Comparison of ENCODE assay signal across 8 cellular contexts in the genomic region with DNA sequence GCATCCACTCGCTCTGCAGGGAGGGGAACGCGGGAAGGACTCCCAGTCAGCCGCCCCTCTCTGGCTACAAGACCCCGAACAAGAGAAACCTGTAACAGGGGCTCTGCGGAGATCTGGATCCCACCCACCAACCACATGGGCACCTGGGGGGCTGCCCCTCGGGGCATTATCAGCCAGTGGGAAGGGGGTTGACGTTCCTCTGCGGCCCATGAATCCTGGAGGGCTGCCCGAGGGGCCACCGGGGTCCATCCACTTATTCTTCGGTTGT. TPM values are rescaled to one million over a fixed set of nuclear protein-coding genes. Genes with fewer than 3 reads are reported as not detected.
DNase-seq lines count a peak whose midpoint lies in the region; TF ChIP-seq lines count a peak whose summit lies in the region.

No MANE protein-coding gene starts in this region.

- H3K4me1 ChIP-seq in CD8-positive, alpha-beta memory T cell (ENCODE audit: insufficient read depth, low read length) = peaks cover 61% of the 10 kb centered on the region
- H3K4me1 ChIP-seq in PC-9 (replicated peaks; ENCODE audit: insufficient read depth) = peaks cover 21% of the 10 kb centered on the region
- peaks cover 0 to 14% of the 10 kb centered on the region in 2 donors for H3K4me1 ChIP-seq in esophagus (ENCODE audit: control insufficient read depth in 2 of 2, insufficient read depth in 2 of 2, low read length in 1 of 2)
- peaks cover 11% of the 10 kb centered on the region for H3K4me1 ChIP-seq in ovary (ENCODE audit: insufficient read depth)

- intact Hi-C loops in PC-9 (cut with micrococcal nuclease; ENCODE audit: unreplicated experiment) (loop anchor here (2.0 to 5.0 kb wide), 3 partner anchors 47 to 403 kb away; a partner anchor contains a TSS), ovary (cut with DNase I) (loop anchor here in 2 of 4 donors (5.0 to 10.0 kb wide), 3 partner anchors 48 to 405 kb away; a partner anchor contains a TSS)

- CTCF ChIA-PET in CD8-positive, alpha-beta memory T cell (lab: Charles Lee) = no interaction called here
- CTCF ChIA-PET in PC-9 (lab: Charles Lee) = no interaction called here

- peak overlapping the region; percentile 97 for H3K4me2 ChIP-seq in PC-9

- H3K36me3 Mint-ChIP-seq in CD8-positive, alpha-beta memory T cell = peaks cover 3 to 22% (median 7%) of the 10 kb centered on the region in 3 donors

- peak overlapping the region in 6 of 7 donors; percentile 73 to 100 (median 96) for H3K4me3 Mint-ChIP-seq in CD8-positive, alpha-beta memory T cell

- peaks cover 49 to 73% (median 55%) of the 10 kb centered on the region in 3 donors for H3K4me1 Mint-ChIP-seq in CD8-positive, alpha-beta memory T cell

- peaks cover 5% of the 10 kb centered on the region for H3K36me3 ChIP-seq in CD8-positive, alpha-beta memory T cell (ENCODE audit: insufficient read depth, low read length)
- H3K36me3 ChIP-seq in PC-9 (ENCODE audit: low read depth) (no peaks in the 10 kb centered on the region), esophagus (ENCODE audit: control insufficient read depth in 2 of 2, insufficient read depth in 2 of 2, low read length in 1 of 2) (peaks cover 0 to 3% of the 10 kb centered on the region in 2 donors), ovary (no peaks in the 10 kb centered on the region)

- TF ChIP-seq POLR2A in ovary (IDR thresholded peaks at IDR 0.05) = no peak

- POLR2A ChIA-PET in CD8-positive, alpha-beta memory T cell (lab: Charles Lee) = no interaction called here
- POLR2A ChIA-PET in PC-9 (lab: Charles Lee; ENCODE audit: unreplicated experiment) = interaction anchor here (0.5 to 0.6 kb wide), 2 partner anchors 352 to 403 kb away, joined by 3 to 8 read pairs; no protein-coding TSS in a partner anchor

- no TSS peak for BruUV-seq in PC-9 (replicated peaks; lab: Mats Ljungman, UMichigan)

- H3K27me3 Mint-ChIP-seq in CD8-positive, alpha-beta memory T cell = peaks cover 39 to 48% of the 10 kb centered on the region in 2 donors

- WGBS in esophagus, 2 donors = 7 to 9% methylated on average over 12 of the region's 12 CpGs
- WGBS in ovary, 3 donors = 1 to 7% (median 3%) methylated on average over 4 to 12 of the region's 12 CpGs

- H3K9me2 ChIP-seq in PC-9 (ENCODE audit: insufficient read depth) = no peaks in the 10 kb centered on the region

- peaks cover 39% of the 10 kb centered on the region for H3K27me3 ChIP-seq in CD8-positive, alpha-beta memory T cell (ENCODE audit: insufficient read depth, low read length, poor library complexity, severe bottlenecking)
- H3K27me3 ChIP-seq in PC-9 (ENCODE audit: insufficient read depth, low read depth) = no peaks in the 10 kb centered on the region
- no peaks in the 10 kb centered on the region for H3K27me3 ChIP-seq in esophagus (ENCODE audit: control insufficient read depth in 1 of 2, insufficient read depth in 2 of 2, low read length in 2 of 2)
- no peaks in the 10 kb centered on the region for H3K27me3 ChIP-seq in ovary

- peaks cover 78% of the 10 kb centered on the region for H3K79me2 ChIP-seq in PC-9 (ENCODE audit: low read depth)

- peak overlapping the region; percentile 47 for H3K4me3 ChIP-seq in CD8-positive, alpha-beta memory T cell (ENCODE audit: low read length)
- H3K4me3 ChIP-seq in PC-9 (peak overlapping the region; percentile 92), esophagus (ENCODE audit: low read depth in 1 of 2, low read length in 2 of 2) (peak overlapping the region; percentile 65 to 72), ovary (peak overlapping the region; percentile 68)

- TF ChIP-seq CTCF in PC-9 (conservative IDR thresholded peaks at IDR 0.05) (no peak), ovary (IDR thresholded peaks at IDR 0.05) (no peak)

- H3K9me3 Mint-ChIP-seq in CD8-positive, alpha-beta memory T cell = peaks cover 0 to 3% (median 0%) of the 10 kb centered on the region in 5 donors

- no peak overlapping the region for H3K27ac ChIP-seq in CD8-positive, alpha-beta memory T cell (ENCODE audit: low read depth, low read length)
- H3K27ac ChIP-seq in PC-9 = peak overlapping the region; percentile 53
- H3K27ac ChIP-seq in esophagus (ENCODE audit: low read depth in 2 of 2, low read length in 1 of 2) = peak overlapping the region; percentile 86
- H3K27ac ChIP-seq in ovary = peak overlapping the region; percentile 5 to 81

- DNase-seq in CD8-positive, alpha-beta memory T cell = no peak
- DNase-seq in PC-9 (no peak), ovary (peak in 2 of 5 donors; percentile 66 to 68), NCI-H524 (lab: John Stamatoyannopoulos, UW) (no peak), COLO668 (lab: John Stamatoyannopoulos, UW; ENCODE audit: unreplicated experiment) (no peak), SK-N-DZ (ENCODE audit: low spot score) (no peak)
- no peak for DNase-seq in central memory CD4-positive, alpha-beta T cell

- H3K27ac Mint-ChIP-seq in CD8-positive, alpha-beta memory T cell = peak overlapping the region in 1 of 8 donors; percentile 27

- H3F3A ChIP-seq in PC-9 (ENCODE audit: insufficient read depth, low read depth) = peaks cover 17% of the 10 kb centered on the region

- peak overlapping the region; percentile 80 for H2AFZ ChIP-seq in PC-9

- no peak for TF ChIP-seq EP300 in ovary (IDR thresholded peaks at IDR 0.05)

- no peaks in the 10 kb centered on the region for H3K9me3 ChIP-seq in CD8-positive, alpha-beta memory T cell (ENCODE audit: low read length)
- H3K9me3 ChIP-seq in PC-9 (ENCODE audit: insufficient read depth, low read depth) = no peaks in the 10 kb centered on the region
- H3K9me3 ChIP-seq in esophagus (ENCODE audit: control insufficient read depth in 2 of 2, insufficient read depth in 1 of 2, low read depth in 1 of 2, low read length in 1 of 2) = no peaks in the 10 kb centered on the region
- no peaks in the 10 kb centered on the region for H3K9me3 ChIP-seq in ovary

- peaks cover 17% of the 10 kb centered on the region for H4K20me1 ChIP-seq in PC-9 (ENCODE audit: insufficient read depth)

RNA-seq across cellular contexts. Expression of a gene that starts 1.8 kb away (rescaled TPM):
- total RNA-seq in CD8-positive, alpha-beta memory T cell = under 1 TPM; 0.72 to 0.89 TPM
- 0.09 TPM for polyA plus RNA-seq in CD8-positive, alpha-beta memory T cell
- 26.9 and 43.3 TPM in 2 replicates for total RNA-seq in PC-9 (2021)
- polyA plus RNA-seq in esophagus = 10 to 100 TPM in 1 of 2 donors, 1 to 10 TPM in 1; 9.4 to 22.4 TPM
- 10 to 100 TPM in 6 of 7 donors, 1 to 10 TPM in 1; 7.4 to 92.7 (median 63.4) TPM for total RNA-seq in ovary
- 10 to 100 TPM; 21.5 to 27.2 TPM for polyA plus RNA-seq in ovary
- 13.8 and 15.0 TPM in 2 replicates for polyA plus RNA-seq in SK-N-DZ (2014; cell fraction: cytosol; rRNA removed)
- 16.6 and 33.3 TPM in 2 replicates for polyA plus RNA-seq in SK-N-DZ (2014; cell fraction: nucleus; rRNA removed)

RNA-seq across cellular contexts. Expression of a gene that starts 2.6 kb away (rescaled TPM):
- total RNA-seq in CD8-positive, alpha-beta memory T cell = 100 to 1,000 TPM; 317 to 323 TPM
- polyA plus RNA-seq in CD8-positive, alpha-beta memory T cell = 431 TPM
- total RNA-seq in PC-9 (2021) (262 and 278 TPM in 2 replicates), ovary (100 to 1,000 TPM in 3 of 7 donors, 10 to 100 TPM in 4; 77.0 to 145 (median 82.0) TPM)
- polyA plus RNA-seq in esophagus (100 to 1,000 TPM; 198 to 204 TPM), ovary (100 to 1,000 TPM; 106 to 138 TPM)
- 569 and 605 TPM in 2 replicates for polyA plus RNA-seq in SK-N-DZ (2014; cell fraction: cytosol; rRNA removed)
- 236 and 352 TPM in 2 replicates for polyA plus RNA-seq in SK-N-DZ (2014; cell fraction: nucleus; rRNA removed)

RNA-seq across cellular contexts. Expression of a gene that starts 19.8 kb away (rescaled TPM):
- 10 to 100 TPM; 58.2 to 59.6 TPM for total RNA-seq in CD8-positive, alpha-beta memory T cell
- polyA plus RNA-seq in CD8-positive, alpha-beta memory T cell = 73.4 TPM
- total RNA-seq in PC-9 (2021) (36.6 and 38.1 TPM in 2 replicates), ovary (10 to 100 TPM in 5 of 7 donors, 1 to 10 TPM in 2; 6.2 to 31.1 (median 24.4) TPM)
- polyA plus RNA-seq in esophagus (10 to 100 TPM; 14.5 to 28.5 TPM), ovary (10 to 100 TPM in 1 of 2 donors, 1 to 10 TPM in 1; 6.6 to 18.4 TPM)
- polyA plus RNA-seq in SK-N-DZ (2014; cell fraction: cytosol; rRNA removed) = 4.1 and 5.9 TPM in 2 replicates
- polyA plus RNA-seq in SK-N-DZ (2014; cell fraction: nucleus; rRNA removed) = 5.0 TPM in 2 replicates

RNA-seq across cellular contexts. Expression of a gene that starts 44.9 kb away (rescaled TPM):
- total RNA-seq in CD8-positive, alpha-beta memory T cell = 100 to 1,000 TPM; 197 to 202 TPM
- polyA plus RNA-seq in CD8-positive, alpha-beta memory T cell = 15.9 TPM
- total RNA-seq in PC-9 (2021) (113 and 127 TPM in 2 replicates), ovary (100 to 1,000 TPM in 5 of 7 donors, 10 to 100 TPM in 2; 73.2 to 278 (median 183) TPM)
- polyA plus RNA-seq in esophagus (10 to 100 TPM; 20.9 to 66.1 TPM), ovary (10 to 100 TPM; 52.3 to 99.4 TPM)
- 24.7 and 25.6 TPM in 2 replicates for polyA plus RNA-seq in SK-N-DZ (2014; cell fraction: cytosol; rRNA removed)
- polyA plus RNA-seq in SK-N-DZ (2014; cell fraction: nucleus; rRNA removed) = 88.4 and 109 TPM in 2 replicates

RNA-seq across cellular contexts. Expression of a gene that starts 49.4 kb away (rescaled TPM):
- total RNA-seq in CD8-positive, alpha-beta memory T cell = 10 to 100 TPM; 43.4 to 44.6 TPM
- 17.4 TPM for polyA plus RNA-seq in CD8-positive, alpha-beta memory T cell
- total RNA-seq in PC-9 (2021) (40.6 and 47.4 TPM in 2 replicates), ovary (10 to 100 TPM; 32.1 to 74.9 (median 66.5) TPM)
- polyA plus RNA-seq in esophagus (10 to 100 TPM in 1 of 2 donors, 1 to 10 TPM in 1; 7.7 to 11.1 TPM), ovary (10 to 100 TPM; 41.4 to 95.3 TPM)
- polyA plus RNA-seq in SK-N-DZ (2014; cell fraction: cytosol; rRNA removed) = 55.3 and 64.1 TPM in 2 replicates
- 60.6 and 62.5 TPM in 2 replicates for polyA plus RNA-seq in SK-N-DZ (2014; cell fraction: nucleus; rRNA removed)

Comparison
In these comparisons a context has a peak if more than half of its experiments do, and no peak if none do; other contexts are left out.
1. RNA of a gene that starts 1.8 kb away (total RNA-seq): 7.4 to 92.7 TPM in ovary and 26.9 to 43.3 TPM in PC-9; 0.72 to 0.89 TPM in CD8-positive, alpha-beta memory T cell; every median in the first group is over 4 times any median in the second.
2. Peak in every context shown above with its lines, with median percentiles within 50 percentile points of each other: H3K4me3 ChIP-seq.